Comparison of ENCODE assay signal across 17 cellular contexts in genomic region chr21:25670726-25671125, GRCh38. TPM values are rescaled to one million over a fixed set of nuclear protein-coding genes. Genes with fewer than 3 reads are reported as not detected.
DNase-seq lines count a peak whose midpoint lies in the region; ATAC-seq and TF ChIP-seq lines count a peak whose summit lies in the region.
"Had no signal": no experiment of that assay in that cellular context is flagged by ENCODE, and none has a peak within 500 bp of the region (broad histone marks: within the 10 kb centered on the region; RNA-seq: fewer than 3 reads in every experiment).

No MANE protein-coding gene starts in this region.

- H3K9me3 ChIP-seq in right cardiac atrium (ENCODE audit: control insufficient read depth, low read length) (no peaks in the 10 kb centered on the region), upper lobe of right lung (no peaks in the 10 kb centered on the region), body of pancreas (no peaks in the 10 kb centered on the region)
- H3K9me3 ChIP-seq: tibial artery had no signal

- ATAC-seq in right cardiac atrium: peak; percentile 61 to 69
- no peak for ATAC-seq in upper lobe of right lung
- ATAC-seq in body of pancreas: no peak
- ATAC-seq: activated naive CD4-positive, alpha-beta T cell treated with anti-CD3 and anti-CD28 coated beads, Interleukin-2, amount 50 U/mL, for 72 hours had no signal

- no peaks in the 10 kb centered on the region for H3K27me3 ChIP-seq in right cardiac atrium (ENCODE audit: control insufficient read depth, insufficient read depth)
- H3K27me3 ChIP-seq in upper lobe of right lung: no peaks in the 10 kb centered on the region
- H3K27me3 ChIP-seq in body of pancreas: no peaks in the 10 kb centered on the region
- H3K27me3 ChIP-seq: neural progenitor cell, tibial artery had no signal

- H3K4me3 ChIP-seq in right cardiac atrium (ENCODE audit: low read length) (no peak overlapping the region), upper lobe of right lung (no peak overlapping the region), body of pancreas (no peak overlapping the region), lower leg skin (ENCODE audit: low read depth, poor library complexity, severe bottlenecking) (no peak overlapping the region)
- H3K4me3 ChIP-seq: neural progenitor cell, tibial artery had no signal

- no peak overlapping the region for H3K27ac ChIP-seq in right cardiac atrium (ENCODE audit: low read length)
- H3K27ac ChIP-seq in upper lobe of right lung: peak overlapping the region; percentile 28
- no peak overlapping the region for H3K27ac ChIP-seq in body of pancreas
- H3K27ac ChIP-seq: neural progenitor cell, tibial artery had no signal

- H3K4me1 ChIP-seq in right cardiac atrium (ENCODE audit: control insufficient read depth, insufficient read depth, low read length): no peaks in the 10 kb centered on the region
- no peaks in the 10 kb centered on the region for H3K4me1 ChIP-seq in upper lobe of right lung
- H3K4me1 ChIP-seq in body of pancreas: no peaks in the 10 kb centered on the region
- H3K4me1 ChIP-seq: neural progenitor cell, tibial artery had no signal

- TF ChIP-seq CTCF in upper lobe of right lung (IDR thresholded peaks at IDR 0.05) (no peak), body of pancreas (IDR thresholded peaks at IDR 0.05) (no peak), lower leg skin (IDR thresholded peaks at IDR 0.05) (no peak)

- intact Hi-C loops in right cardiac atrium (cut with DNase I) (no loop called here), upper lobe of right lung (cut with DNase I) (no loop called here), body of pancreas (cut with DNase I) (no loop called here), lower leg skin (cut with DNase I; ENCODE audit: low total_unique reads) (no loop called here)

- DNase-seq in HS-5 (ENCODE audit: low read depth): peak; percentile 37
- peak; percentile 68 for DNase-seq in dermis blood vessel endothelial cell
- no peak for DNase-seq in right cardiac atrium
- DNase-seq in upper lobe of right lung: no peak
- DNase-seq in body of pancreas: no peak
- no peak for DNase-seq in nucleus accumbens (lab: John Stamatoyannopoulos, UW)
- no peak for DNase-seq in lower leg skin (ENCODE audit: low spot score in 2 of 2)
- DNase-seq: activated CD4-positive, alpha-beta T cell treated with anti-CD3 and anti-CD28 coated beads, Interleukin-2, amount 50 U/mL, for 1 hour; DND-41; KBM-7; NCI-H1105 treated with DMSO at 0.1 percent for 48 hours; NCI-H748 treated with DMSO at 0.1 percent for 48 hours; retina; stimulated activated CD4-positive, alpha-beta T cell treated with anti-CD3 and anti-CD28 coated beads, Interleukin-4, amount 100 ng/mL, for 4 hours; tibial artery had no signal

- TF ChIP-seq POLR2A in body of pancreas (IDR thresholded peaks at IDR 0.05): no peak
- no peak for TF ChIP-seq POLR2A in lower leg skin (IDR thresholded peaks at IDR 0.05)

- no peaks in the 10 kb centered on the region for H3K36me3 ChIP-seq in upper lobe of right lung
- H3K36me3 ChIP-seq in body of pancreas (replicated peaks in 1 of 2; ENCODE audit: insufficient read depth in 1 of 2, low read depth in 2 of 2): no peaks in the 10 kb centered on the region
- H3K36me3 ChIP-seq: neural progenitor cell, tibial artery had no signal

RNA-seq across cellular contexts. Expression of gene JAM2, which starts 31.7 kb away (rescaled TPM):
- total RNA-seq in dermis blood vessel endothelial cell (1.5 and 3.9 TPM in 2 replicates), right cardiac atrium (10 to 100 TPM; 26.2 to 49.5 (median 30.6) TPM), upper lobe of right lung (38.6 TPM), body of pancreas (1 to 10 TPM in 1 of 2 donors, under 1 TPM in 1; 0.33 to 3.4 TPM), lower leg skin (10 to 100 TPM in 1 of 4 donors, 1 to 10 TPM in 3; 1.5 to 11.1 (median 4.1) TPM)
- polyA plus RNA-seq in right cardiac atrium: 27.0 TPM

Comparison
In these comparisons a context has a peak if more than half of its experiments do, and no peak if none do; other contexts are left out.
1. DNase-seq: peak in HS-5 (single experiment) and dermis blood vessel endothelial cell (single experiment); none in right cardiac atrium (0 of 3), upper lobe of right lung (single experiment), body of pancreas (0 of 4), nucleus accumbens (0 of 56) and lower leg skin (0 of 2).
2. ATAC-seq: peak in right cardiac atrium (2 of 2); none in upper lobe of right lung (single experiment) and body of pancreas (single experiment).